In genomic region chr3:64687781-64688515, GRCh38 we compare ENCODE assay signal across 2 cellular contexts.
TF ChIP-seq lines count a peak whose summit lies in the region.

A gene with protein sequence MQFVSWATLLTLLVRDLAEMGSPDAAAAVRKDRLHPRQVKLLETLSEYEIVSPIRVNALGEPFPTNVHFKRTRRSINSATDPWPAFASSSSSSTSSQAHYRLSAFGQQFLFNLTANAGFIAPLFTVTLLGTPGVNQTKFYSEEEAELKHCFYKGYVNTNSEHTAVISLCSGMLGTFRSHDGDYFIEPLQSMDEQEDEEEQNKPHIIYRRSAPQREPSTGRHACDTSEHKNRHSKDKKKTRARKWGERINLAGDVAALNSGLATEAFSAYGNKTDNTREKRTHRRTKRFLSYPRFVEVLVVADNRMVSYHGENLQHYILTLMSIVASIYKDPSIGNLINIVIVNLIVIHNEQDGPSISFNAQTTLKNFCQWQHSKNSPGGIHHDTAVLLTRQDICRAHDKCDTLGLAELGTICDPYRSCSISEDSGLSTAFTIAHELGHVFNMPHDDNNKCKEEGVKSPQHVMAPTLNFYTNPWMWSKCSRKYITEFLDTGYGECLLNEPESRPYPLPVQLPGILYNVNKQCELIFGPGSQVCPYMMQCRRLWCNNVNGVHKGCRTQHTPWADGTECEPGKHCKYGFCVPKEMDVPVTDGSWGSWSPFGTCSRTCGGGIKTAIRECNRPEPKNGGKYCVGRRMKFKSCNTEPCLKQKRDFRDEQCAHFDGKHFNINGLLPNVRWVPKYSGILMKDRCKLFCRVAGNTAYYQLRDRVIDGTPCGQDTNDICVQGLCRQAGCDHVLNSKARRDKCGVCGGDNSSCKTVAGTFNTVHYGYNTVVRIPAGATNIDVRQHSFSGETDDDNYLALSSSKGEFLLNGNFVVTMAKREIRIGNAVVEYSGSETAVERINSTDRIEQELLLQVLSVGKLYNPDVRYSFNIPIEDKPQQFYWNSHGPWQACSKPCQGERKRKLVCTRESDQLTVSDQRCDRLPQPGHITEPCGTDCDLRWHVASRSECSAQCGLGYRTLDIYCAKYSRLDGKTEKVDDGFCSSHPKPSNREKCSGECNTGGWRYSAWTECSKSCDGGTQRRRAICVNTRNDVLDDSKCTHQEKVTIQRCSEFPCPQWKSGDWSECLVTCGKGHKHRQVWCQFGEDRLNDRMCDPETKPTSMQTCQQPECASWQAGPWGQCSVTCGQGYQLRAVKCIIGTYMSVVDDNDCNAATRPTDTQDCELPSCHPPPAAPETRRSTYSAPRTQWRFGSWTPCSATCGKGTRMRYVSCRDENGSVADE (N-terminal part only) (minus strand): TSS chr3:64688000. CDS start chr3:64687657, 343 bp downstream.

TF ChIP-seq in H1, 55 proteins besides CTCF, POLR2A, EP300 and RAD21:
- TF ChIP-seq YY1 (IDR thresholded peaks at IDR 0.05; ENCODE audit: low read depth, low read length): no peak
- TF ChIP-seq, protein P1, sequence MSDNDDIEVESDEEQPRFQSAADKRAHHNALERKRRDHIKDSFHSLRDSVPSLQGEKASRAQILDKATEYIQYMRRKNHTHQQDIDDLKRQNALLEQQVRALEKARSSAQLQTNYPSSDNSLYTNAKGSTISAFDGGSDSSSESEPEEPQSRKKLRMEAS (IDR thresholded peaks at IDR 0.05): peak; percentile 31
- TF ChIP-seq TAF1 (IDR thresholded peaks at IDR 0.05; ENCODE audit: low read depth, low read length): no peak
- TF ChIP-seq, protein P2, sequence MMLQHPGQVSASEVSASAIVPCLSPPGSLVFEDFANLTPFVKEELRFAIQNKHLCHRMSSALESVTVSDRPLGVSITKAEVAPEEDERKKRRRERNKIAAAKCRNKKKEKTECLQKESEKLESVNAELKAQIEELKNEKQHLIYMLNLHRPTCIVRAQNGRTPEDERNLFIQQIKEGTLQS (IDR thresholded peaks at IDR 0.05; ENCODE audit: insufficient read depth, low read depth, low read length): no peak
- peak; percentile 36; the same call in 1 of the 2 replicates for TF ChIP-seq TBP (IDR thresholded peaks at IDR 0.05; ENCODE audit: low read depth, low read length)
- TF ChIP-seq PHF8 (conservative IDR thresholded peaks at IDR 0.05; ENCODE audit: low read depth, low read length): 0 out of 2 replicates have a peak, but pooled peaks have one; percentile 11
- TF ChIP-seq FOSL1 (IDR thresholded peaks at IDR 0.05; ENCODE audit: insufficient read depth, low read depth, low read length): no peak
- no peak for TF ChIP-seq USF2 (IDR thresholded peaks at IDR 0.05; ENCODE audit: low read length)
- no peak for TF ChIP-seq GTF2F1 (IDR thresholded peaks at IDR 0.05; ENCODE audit: borderline replicate concordance, low read depth, low read length)
- TF ChIP-seq EZH2 (IDR thresholded peaks at IDR 0.05; ENCODE audit: low read depth, low read length, severe bottlenecking): no peak
- peak; percentile 81; the same call in 1 of the 2 replicates for TF ChIP-seq RBBP5 (IDR thresholded peaks at IDR 0.05; ENCODE audit: borderline replicate concordance, low read depth, low read length)
- TF ChIP-seq CREB1 (IDR thresholded peaks at IDR 0.05): peak; percentile 30; the same call in 1 of the 2 replicates
- TF ChIP-seq CBX5 (IDR thresholded peaks at IDR 0.05; ENCODE audit: low read depth, low read length): no peak

TF ChIP-seq in HepG2, 621 proteins besides CTCF, POLR2A, EP300 and RAD21:
- TF ChIP-seq EZH2 (conservative IDR thresholded peaks at IDR 0.05; ENCODE audit: low read depth, low read length) (0 out of 2 replicates have a peak, but pooled peaks have one; percentile 58), KDM2A (CRISPR knock-in tag; IDR thresholded peaks at IDR 0.05; ENCODE audit: borderline replicate concordance, low read depth) (no peak), ZNF800 (CRISPR knock-in tag; IDR thresholded peaks at IDR 0.05) (peak; percentile 87), SMAD3 (CRISPR knock-in tag; IDR thresholded peaks at IDR 0.05) (no peak), ZNF263 (CRISPR knock-in tag; IDR thresholded peaks at IDR 0.05) (peak; percentile 30; the same call in 1 of the 2 replicates)
